Comparison of ENCODE assay signal across 8 cellular contexts in genomic region chr1:28235746-28236655, GRCh38. TPM values are rescaled to one million over a fixed set of nuclear protein-coding genes. Genes with fewer than 3 reads are reported as not detected.
DNase-seq lines count a peak whose midpoint lies in the region; ATAC-seq lines count a peak whose summit lies in the region.

Gene ATP5IF1, plus strand, starts transcription at chr1:28236124. Its CDS starts 60 bp downstream, at chr1:28236184.

- intact Hi-C loops in activated CD4-positive, alpha-beta T cell treated with anti-CD3 and anti-CD28 coated beads, Interleukin-2, amount 10 ng/mL, durations not matched to agents 24 days and 14 days (cut with micrococcal nuclease), result loop anchor here (1.0 kb wide), 2 partner anchors 10 to 23 kb away; partner anchors contain the start of gene SESN2

- H3K4me3 Mint-ChIP-seq in activated CD4-positive, alpha-beta T cell treated with anti-CD3 and anti-CD28 coated beads, Interleukin-2, amount 10 ng/mL, durations not matched to agents 24 days and 14 days, result no peak within 1 kb of the TSS

- H3K9me3 Mint-ChIP-seq in activated CD4-positive, alpha-beta T cell treated with anti-CD3 and anti-CD28 coated beads, Interleukin-2, amount 10 ng/mL, durations not matched to agents 24 days and 14 days, result no peaks in the 10 kb centered on the region

- ATAC-seq in GM19351 (IDR thresholded peaks at IDR 0.05; ENCODE audit: unreplicated experiment) (peak; percentile 81), HG03520 (IDR thresholded peaks at IDR 0.05; ENCODE audit: unreplicated experiment) (peak; percentile 86)

- peaks cover 11% of the 10 kb centered on the region for H3K4me1 Mint-ChIP-seq in activated CD4-positive, alpha-beta T cell treated with anti-CD3 and anti-CD28 coated beads, Interleukin-2, amount 10 ng/mL, durations not matched to agents 24 days and 14 days

- no peak within 1 kb of the TSS for H3K27ac Mint-ChIP-seq in activated CD4-positive, alpha-beta T cell treated with anti-CD3 and anti-CD28 coated beads, Interleukin-2, amount 10 ng/mL, durations not matched to agents 24 days and 14 days

- H3K27me3 Mint-ChIP-seq in activated CD4-positive, alpha-beta T cell treated with anti-CD3 and anti-CD28 coated beads, Interleukin-2, amount 10 ng/mL, durations not matched to agents 24 days and 14 days, result no peaks in the 10 kb centered on the region

- DNase-seq in C1 segment of cervical spinal cord (lab: John Stamatoyannopoulos, UW), result peak; percentile 71 to 98 (median 94)
- peak; percentile 97 for DNase-seq in NCI-H526 treated with DMSO at 0.1 percent for 48 hours (lab: John Stamatoyannopoulos, UW)
- peak; percentile 98 for DNase-seq in activated CD4-positive, alpha-beta T cell treated with anti-CD3 and anti-CD28 coated beads, Interleukin-2, amount 10 ng/mL, durations not matched to agents 24 days and 14 days
- peak; percentile 68 for DNase-seq in cortex of kidney (lab: John Stamatoyannopoulos, UW)
- peak; percentile 99 for DNase-seq in left kidney (ENCODE audit: low read depth, low spot score)
- DNase-seq in stimulated activated CD4-positive, alpha-beta T cell treated with anti-CD3 and anti-CD28 coated beads, Interleukin-2, amount 100 ng/mL, for 24 hours, result peak; percentile 94 to 96

- H3K36me3 Mint-ChIP-seq in activated CD4-positive, alpha-beta T cell treated with anti-CD3 and anti-CD28 coated beads, Interleukin-2, amount 10 ng/mL, durations not matched to agents 24 days and 14 days (ENCODE audit: low read depth), result peaks cover 5% of the 10 kb centered on the region

RNA-seq across cellular contexts. Expression of gene ATP5IF1, which starts in this region (rescaled TPM):
- 139 and 142 TPM in 2 replicates for total RNA-seq in activated CD4-positive, alpha-beta T cell treated with anti-CD3 and anti-CD28 coated beads, Interleukin-2, amount 10 ng/mL, durations not matched to agents 24 days and 14 days

Comparison
In these comparisons a context has a peak if more than half of its experiments do, and no peak if none do; other contexts are left out.
1. Peak in every context shown above with its lines: DNase-seq and ATAC-seq.